1 cellular context compared by ENCODE assay signal in the genomic region with DNA sequence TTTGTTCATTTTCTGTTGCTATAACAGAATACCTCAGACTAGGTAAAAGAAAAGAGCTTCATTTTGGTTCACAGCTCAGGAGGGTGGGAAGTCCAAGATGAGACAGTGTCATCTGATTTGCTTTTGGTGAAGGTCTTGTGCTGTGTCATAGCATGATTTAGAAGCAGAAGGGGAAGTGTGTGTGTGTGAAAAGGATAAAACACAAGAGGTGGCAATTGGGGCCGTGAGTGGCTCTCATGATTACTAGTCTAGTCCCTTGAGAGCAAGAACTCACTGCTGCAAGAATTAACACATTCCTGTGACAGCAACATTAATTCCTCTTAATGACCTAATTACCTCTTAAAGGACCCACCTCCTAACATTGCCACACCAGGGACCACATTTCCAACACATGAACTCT.
TF ChIP-seq lines count a peak whose summit lies in the region.

No MANE protein-coding gene starts in this region.

TF ChIP-seq in GM12878, 131 proteins besides CTCF, POLR2A, EP300 and RAD21:
- TF ChIP-seq SPI1 (IDR thresholded peaks at IDR 0.05; ENCODE audit: borderline replicate concordance, insufficient read depth, low read depth, low read length) (peak; percentile 79), E2F4 (IDR thresholded peaks at IDR 0.05; ENCODE audit: low read depth, low read length) (no peak), ZNF592 (IDR thresholded peaks at IDR 0.05) (no peak), FOS (IDR thresholded peaks at IDR 0.05; ENCODE audit: borderline replicate concordance, extremely low read depth, insufficient read length) (no peak), SP1 (IDR thresholded peaks at IDR 0.05; ENCODE audit: low read depth, low read length) (no peak), PKNOX1 (IDR thresholded peaks at IDR 0.05) (peak; percentile 46; the same call in 1 of the 2 replicates), NR2F1 (conservative IDR thresholded peaks at IDR 0.05) (0 out of 2 replicates have a peak, but pooled peaks have one; percentile 12), MTA2 (IDR thresholded peaks at IDR 0.05; ENCODE audit: low read depth) (peak; percentile 81), ATF7 (IDR thresholded peaks at IDR 0.05; ENCODE audit: low read depth) (peak; percentile 65), NBN (IDR thresholded peaks at IDR 0.05) (0 out of 2 replicates have a peak, but pooled peaks have one; percentile 65), MEF2B (IDR thresholded peaks at IDR 0.05; ENCODE audit: partially characterized antibody, poor library complexity, severe bottlenecking) (peak; percentile 88), IKZF2 (IDR thresholded peaks at IDR 0.05) (no peak), JUNB (IDR thresholded peaks at IDR 0.05) (0 out of 2 replicates have a peak, but pooled peaks have one; percentile 7), NFYA (IDR thresholded peaks at IDR 0.05; ENCODE audit: borderline replicate concordance, low read depth, low read length) (no peak), TAF1 (IDR thresholded peaks at IDR 0.05; ENCODE audit: borderline replicate concordance, low read depth, low read length) (no peak)
- TF ChIP-seq, protein P1, sequence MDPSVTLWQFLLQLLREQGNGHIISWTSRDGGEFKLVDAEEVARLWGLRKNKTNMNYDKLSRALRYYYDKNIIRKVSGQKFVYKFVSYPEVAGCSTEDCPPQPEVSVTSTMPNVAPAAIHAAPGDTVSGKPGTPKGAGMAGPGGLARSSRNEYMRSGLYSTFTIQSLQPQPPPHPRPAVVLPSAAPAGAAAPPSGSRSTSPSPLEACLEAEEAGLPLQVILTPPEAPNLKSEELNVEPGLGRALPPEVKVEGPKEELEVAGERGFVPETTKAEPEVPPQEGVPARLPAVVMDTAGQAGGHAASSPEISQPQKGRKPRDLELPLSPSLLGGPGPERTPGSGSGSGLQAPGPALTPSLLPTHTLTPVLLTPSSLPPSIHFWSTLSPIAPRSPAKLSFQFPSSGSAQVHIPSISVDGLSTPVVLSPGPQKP (IDR thresholded peaks at IDR 0.05; ENCODE audit: low read depth, low read length) = no peak
